18 cellular contexts compared by ENCODE assay signal in the genomic region with DNA sequence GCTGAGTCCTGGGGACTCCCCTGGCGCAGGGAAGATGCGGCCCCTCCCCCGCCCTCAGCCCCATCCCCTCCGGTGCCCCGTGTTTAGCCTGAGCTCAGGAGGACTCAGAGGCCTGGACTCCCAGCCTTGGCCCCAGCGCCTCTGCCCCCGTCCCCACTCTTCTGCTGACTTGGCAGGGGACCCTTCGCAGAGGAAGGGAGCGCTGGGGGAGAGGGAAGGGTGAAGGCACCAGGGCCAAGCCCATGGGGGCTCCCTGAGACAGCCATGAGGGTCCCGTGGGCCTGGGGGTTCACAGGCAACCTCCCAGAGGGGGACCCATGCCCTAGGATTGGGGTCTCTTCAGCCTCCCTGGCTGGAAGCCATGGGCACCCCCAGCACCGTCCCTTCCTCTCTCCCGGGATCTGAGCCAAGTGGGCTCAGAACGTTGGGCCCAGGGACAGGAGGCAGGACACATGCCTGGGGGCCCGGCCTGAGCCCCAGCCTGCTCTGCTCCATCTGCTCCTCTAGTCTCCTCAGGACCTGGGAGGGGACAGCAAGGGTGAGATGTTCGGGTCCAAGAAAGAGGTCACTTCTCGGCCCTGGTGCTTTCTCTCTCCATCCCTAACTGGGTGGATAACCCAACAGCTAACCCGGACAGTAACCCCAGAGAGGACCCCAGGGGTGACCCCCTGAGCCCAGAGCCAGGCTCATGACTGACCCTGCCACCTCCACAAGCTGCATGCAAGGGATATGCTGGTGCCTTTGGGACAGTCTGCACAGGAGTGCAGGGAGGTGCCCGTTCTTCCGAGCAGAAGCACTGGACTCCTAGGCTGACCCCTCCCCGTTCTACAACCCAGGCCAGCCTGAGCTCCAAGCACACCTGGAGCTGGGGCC. TPM values are rescaled to one million over a fixed set of nuclear protein-coding genes. Genes with fewer than 3 reads are reported as not detected.
DNase-seq lines count a peak whose midpoint lies in the region; ATAC-seq, FAIRE-seq and TF ChIP-seq lines count a peak whose summit lies in the region.
"Had no signal": no experiment of that assay in that cellular context is flagged by ENCODE, and none has a peak within 500 bp of the region (broad histone marks: within the 10 kb centered on the region; RNA-seq: fewer than 3 reads in every experiment).

No MANE protein-coding gene starts in this region.

- no peaks in the 10 kb centered on the region for H3K9me1 ChIP-seq in K562 (ENCODE audit: control insufficient read depth, insufficient read depth, low read length)

- H3K4me2 ChIP-seq in K562 (ENCODE audit: insufficient read depth, low read length): no peak overlapping the region

- no peaks in the 10 kb centered on the region for H3K9me3 Mint-ChIP-seq in mesothelial cell of epicardium

- H2AFZ ChIP-seq in K562 (ENCODE audit: low read depth, low read length): no peak overlapping the region

- intact Hi-C loops in K562 (cut with micrococcal nuclease) (no loop called here), aorta (cut with DNase I) (no loop called here), transverse colon (cut with DNase I; ENCODE audit: low total_unique reads) (no loop called here)

- ATAC-seq in K562 (peak; percentile 24), aorta (ENCODE audit: low FRiP score) (no peak)

- H3K27ac ChIP-seq in K562 (ENCODE audit: extremely low read depth, low read depth, low read length) (no peak overlapping the region), aorta (ENCODE audit: low read depth in 1 of 2, low read length in 2 of 2) (no peak overlapping the region), transverse colon (no peak overlapping the region)

- H3K4me3 Mint-ChIP-seq in mesothelial cell of epicardium: peak overlapping the region; percentile 39

- no peak overlapping the region for H3K4me3 ChIP-seq in K562
- no peak overlapping the region for H3K4me3 ChIP-seq in aorta (ENCODE audit: low read length in 2 of 2)
- no peak overlapping the region for H3K4me3 ChIP-seq in transverse colon

- no peak for FAIRE-seq in K562 (lab: Jason Lieb, UNC)
- FAIRE-seq: frontal cortex, GM19239 had no signal

- no peak for TF ChIP-seq EP300 in K562 (IDR thresholded peaks at IDR 0.05; ENCODE audit: low read length)
- no peak for TF ChIP-seq EP300 in transverse colon (IDR thresholded peaks at IDR 0.05; ENCODE audit: low read depth)

- in situ Hi-C loops in K562 (cut with MboI): no loop called here
- in situ Hi-C loops in transverse colon (cut with MboI; ENCODE audit: low pct_ligation_motif_present in 1 of 4, low pct_unique_long_range_greater_than_20kb in 1 of 4, low sequenced_read_pairs in 3 of 4): no loop called here

- no peak overlapping the region for H3K27ac Mint-ChIP-seq in mesothelial cell of epicardium
- H3K27ac Mint-ChIP-seq: dendritic cell treated with granulocyte-macrophage colony-stimulating factor and Interleukin-4, amounts not matched to agents 40 ng/mL and 50 ng/mL, for 4 days had no signal

- WGBS in K562 (ENCODE audit: insufficient coverage, low coverage, missing lambda C conversion rate): 8% methylated on average over 15 of the region's 20 CpGs
- 22% methylated on average over 18 to 20 of the region's 20 CpGs for WGBS in aorta, 2 donors
- WGBS in transverse colon (ENCODE audit: low coverage in 1 of 2), 2 donors: 24 to 26% methylated on average over 2 to 17 of the region's 20 CpGs

- H3K27me3 Mint-ChIP-seq in mesothelial cell of epicardium (ENCODE audit: low read depth): peaks cover 71% of the 10 kb centered on the region

- POLR2A ChIA-PET in K562 (lab: Yijun Ruan, JAX): no interaction called here

- no peaks in the 10 kb centered on the region for H4K20me1 ChIP-seq in K562 (replicated peaks; ENCODE audit: control insufficient read depth, insufficient read depth, low read length)

- DNase-seq in stimulated activated CD4-positive, alpha-beta T cell treated with anti-CD3 and anti-CD28 coated beads, Interleukin-15, amount 100 ng/mL, for 24 hours: peak; percentile 4
- DNase-seq in stimulated activated CD4-positive, alpha-beta T cell treated with anti-CD3 and anti-CD28 coated beads, Interleukin-4, amount 100 ng/mL, for 1 hour: no peak
- DNase-seq in K562 (ENCODE audit: extremely low read depth in 1 of 4, low spot score in 3 of 4): no peak
- no peak for DNase-seq in mesothelial cell of epicardium (ENCODE audit: low spot score in 2 of 2, unreplicated experiment in 2 of 2)
- peak; percentile 40 to 54 for DNase-seq in aorta
- DNase-seq in transverse colon: no peak
- DNase-seq in epidermal melanocyte (ENCODE audit: insufficient read length, low spot score): no peak
- DNase-seq in AG08395 (ENCODE audit: low spot score): no peak
- DNase-seq: activated CD4-positive, CD25-positive, alpha-beta regulatory T cell; activated gamma-delta T cell treated with Interleukin-2 at 50 U/mL for 16 hours; COR-L47; NCI-H2227 treated with DMSO at 0.1 percent for 48 hours had no signal

- no peaks in the 10 kb centered on the region for H3K79me2 ChIP-seq in K562 (ENCODE audit: control insufficient read depth, insufficient read depth, low read length)

- no peaks in the 10 kb centered on the region for H3K36me3 ChIP-seq in K562 (ENCODE audit: control insufficient read depth, insufficient read depth, low read length)
- H3K36me3 ChIP-seq in aorta (ENCODE audit: control insufficient read depth in 1 of 2, insufficient read depth in 2 of 2, low read length in 1 of 2): no peaks in the 10 kb centered on the region
- no peaks in the 10 kb centered on the region for H3K36me3 ChIP-seq in transverse colon

- H3K36me3 Mint-ChIP-seq in mesothelial cell of epicardium: no peaks in the 10 kb centered on the region

- TF ChIP-seq POLR2A in K562 (conservative IDR thresholded peaks at IDR 0.05): no peak
- TF ChIP-seq POLR2A in transverse colon (IDR thresholded peaks at IDR 0.05): no peak

- peaks cover 9 to 53% of the 10 kb centered on the region in 2 experiments; a peak in 4 of 5 replicates for H3K27me3 ChIP-seq in K562 (ENCODE audit: control insufficient read depth in 2 of 2, insufficient read depth in 2 of 2, low read length in 2 of 2)
- no peaks in the 10 kb centered on the region for H3K27me3 ChIP-seq in aorta (ENCODE audit: control insufficient read depth in 1 of 2, insufficient read depth in 2 of 2, low read length in 1 of 2)
- H3K27me3 ChIP-seq in transverse colon: peaks cover 92% of the 10 kb centered on the region

- H3K9me3 ChIP-seq in K562 (replicated peaks; ENCODE audit: control insufficient read depth, insufficient read depth, low read depth, low read length) (0 out of 2 replicates have a peak, but pooled peaks cover 1% of the 10 kb centered on the region), aorta (ENCODE audit: control insufficient read depth, low read length) (peaks cover 4% of the 10 kb centered on the region), transverse colon (no peaks in the 10 kb centered on the region)

- H3K9ac ChIP-seq in K562 (ENCODE audit: insufficient read depth in 1 of 2, low read depth in 2 of 2, low read length in 2 of 2): no peak overlapping the region

- TF ChIP-seq CTCF in K562 (IDR thresholded peaks at IDR 0.05 in 2 of 3, conservative IDR thresholded peaks at IDR 0.05 in 1 of 3; ENCODE audit: insufficient read depth in 2 of 3, low read depth in 1 of 3, low read length in 3 of 3): no peak
- no peak for TF ChIP-seq CTCF in mesothelial cell of epicardium (IDR thresholded peaks at IDR 0.05; ENCODE audit: unreplicated experiment)
- TF ChIP-seq CTCF in transverse colon (IDR thresholded peaks at IDR 0.05): no peak

- H3K4me1 ChIP-seq in K562 (replicated peaks in 1 of 2; ENCODE audit: control insufficient read depth in 2 of 2, insufficient read depth in 2 of 2, low read length in 2 of 2) (peaks cover 0 to 62% of the 10 kb centered on the region in 2 experiments; a peak in 3 of 5 replicates), aorta (ENCODE audit: control insufficient read depth in 1 of 2, insufficient read depth in 2 of 2, low read length in 2 of 2) (no peaks in the 10 kb centered on the region), transverse colon (peaks cover 4 to 19% (median 16%) of the 10 kb centered on the region in 4 donors)

- peaks cover 6% of the 10 kb centered on the region for H3K4me1 Mint-ChIP-seq in mesothelial cell of epicardium

- CTCF ChIA-PET in K562 (lab: Yijun Ruan, JAX; ENCODE audit: low intra/inter-chr PET ratio): no interaction called here

- no TSS peak for BruUV-seq in K562 (replicated peaks; lab: Mats Ljungman, UMichigan)

- TF ChIP-seq RAD21 in K562 (CRISPR knock-in tag; conservative IDR thresholded peaks at IDR 0.05 in 1 of 2, IDR thresholded peaks at IDR 0.05 in 1 of 2): no peak

TF ChIP-seq in K562, 482 proteins besides CTCF, POLR2A, EP300 and RAD21 (continues in another document):
- TF ChIP-seq TBL1XR1 (IDR thresholded peaks at IDR 0.05; ENCODE audit: low read length in 2 of 2) (no peak), ZNF77 (CRISPR knock-in tag; IDR thresholded peaks at IDR 0.05) (no peak)

RNA-seq across cellular contexts. Expression of gene CPLX1, which starts 1.5 kb away (rescaled TPM):
- 1.1 and 1.5 TPM in 2 replicates for total RNA-seq in K562 (2011; cell fraction: chromatin; rRNA removed; ENCODE audit: low replicate concordance)
- total RNA-seq in K562 (2011; cell fraction: nucleolus; rRNA removed): 0.92 and 1.3 TPM in 2 replicates
- total RNA-seq in K562 (2011; cell fraction: nucleoplasm; rRNA removed): 0.61 and 0.73 TPM in 2 replicates
- total RNA-seq in K562 (2014; rRNA removed) (0.61 and 1.00 TPM in 2 replicates), K562 (2014; rRNA removed; fragmentation: Illumina TruSeq; extraction: Trizol) (not detected in 2 replicates), K562 (2015; rRNA removed; fragmentation: Illumina TruSeq; extraction: Trizol) (0.07 and 0.23 TPM in 2 replicates), K562 (2021) (2.1 and 3.3 TPM in 2 replicates), mesothelial cell of epicardium (4.5 to 4.7 TPM (median 4.6 TPM) in 3 replicates), aorta (10 to 100 TPM in 1 of 2 donors, 1 to 10 TPM in 1; 5.2 to 13.7 TPM), transverse colon (1 to 10 TPM in 1 of 4 donors, under 1 TPM in 2, not detected in 1; 0.32 to 3.7 (median 0.41) TPM)
- polyA plus RNA-seq in K562 (2011; rRNA removed) (0.17 and 0.23 TPM in 2 replicates), K562 (2014; fragmentation: Illumina TruSeq; extraction: Trizol) (0.12 and 0.21 TPM in 2 replicates), K562 (2014; fragmentation: Nextera tagmentation; extraction: Ambion mirVana) (under 1 TPM in 1 of 2 experiments, not detected in 1; 0.03 TPM), K562 (2014; rRNA removed) (0.55 and 1.3 TPM in 2 replicates), aorta (under 1 TPM; 0.13 to 0.50 TPM)
- polyA plus RNA-seq in K562 (2011; cell fraction: cytosol; rRNA removed): 0.04 and 0.33 TPM in 2 replicates
- polyA plus RNA-seq in K562 (2011; cell fraction: nucleus; rRNA removed): 1.2 and 4.9 TPM in 2 replicates
- 0.50 and 1.6 TPM in 2 replicates for polyA plus RNA-seq in K562 (2012)
- polyA minus RNA-seq in K562 (2011; rRNA and poly(A)+ RNA removed): 0.18 TPM in 1 of 2 replicates, not detected in the other
- polyA minus RNA-seq in K562 (2011; cell fraction: cytosol; rRNA and poly(A)+ RNA removed): 2.2 TPM in 1 of 2 replicates, not detected in the other
- 0.27 TPM in 1 of 2 replicates, not detected in the other for polyA minus RNA-seq in K562 (2011; cell fraction: nucleus; rRNA and poly(A)+ RNA removed)
- total RNA-seq: LHCN-M2, lung microvascular endothelial cell, RPMI7951 had no signal

Comparison
In these comparisons a context has a peak if more than half of its experiments do, and no peak if none do; other contexts are left out.
1. DNase-seq: peak in stimulated activated CD4-positive, alpha-beta T cell treated with anti-CD3 and anti-CD28 coated beads, Interleukin-15, amount 100 ng/mL, for 24 hours (single experiment) and aorta (2 of 2); none in stimulated activated CD4-positive, alpha-beta T cell treated with anti-CD3 and anti-CD28 coated beads, Interleukin-4, amount 100 ng/mL, for 1 hour (single experiment), K562 (0 of 4), mesothelial cell of epicardium (0 of 2), transverse colon (single experiment), epidermal melanocyte (single experiment) and AG08395 (single experiment).